In genomic region chr7:128869138-128869943, GRCh38 we compare ENCODE assay signal across 8 cellular contexts. TPM values are rescaled to one million over a fixed set of nuclear protein-coding genes. Genes with fewer than 3 reads are reported as not detected.
DNase-seq lines count a peak whose midpoint lies in the region; ATAC-seq lines count a peak whose summit lies in the region.

No MANE protein-coding gene starts in this region.

- H3K27ac Mint-ChIP-seq in activated CD8-positive, alpha-beta memory T cell treated with anti-CD3 and anti-CD28 coated beads, Interleukin-2, amount 10 ng/mL, durations not matched to agents 7 days and 5 days, result no peak overlapping the region
- no peak overlapping the region for H3K27ac Mint-ChIP-seq in naive B cell

- H3K36me3 Mint-ChIP-seq in activated CD8-positive, alpha-beta memory T cell treated with anti-CD3 and anti-CD28 coated beads, Interleukin-2, amount 10 ng/mL, durations not matched to agents 7 days and 5 days, result peaks cover 3% of the 10 kb centered on the region
- peaks cover 0 to 20% of the 10 kb centered on the region in 2 donors for H3K36me3 Mint-ChIP-seq in naive B cell

- CTCF ChIA-PET in activated CD8-positive, alpha-beta memory T cell treated with anti-CD3 and anti-CD28 coated beads, Interleukin-2, amount 10 ng/mL, durations not matched to agents 7 days and 5 days (lab: Charles Lee), result interaction anchor here (1.0 to 7.0 kb wide), 3 partner anchors 9 to 28 kb away, joined by 3 to 65 read pairs (median 3); no protein-coding TSS in a partner anchor

- peaks cover 5% of the 10 kb centered on the region for H3K4me1 Mint-ChIP-seq in activated CD8-positive, alpha-beta memory T cell treated with anti-CD3 and anti-CD28 coated beads, Interleukin-2, amount 10 ng/mL, durations not matched to agents 7 days and 5 days
- H3K4me1 Mint-ChIP-seq in naive B cell, result peaks cover 28 to 53% (median 37%) of the 10 kb centered on the region in 3 donors

- 1% methylated on average over 72 to 86 of the region's 86 CpGs for WGBS in esophagus, 2 donors
- WGBS in thymus, result 1% methylated on average over 86 of the region's 86 CpGs

- H3K9me3 ChIP-seq in esophagus (ENCODE audit: control insufficient read depth in 2 of 2, insufficient read depth in 1 of 2, low read depth in 1 of 2, low read length in 1 of 2) (no peaks in the 10 kb centered on the region), thymus (ENCODE audit: control insufficient read depth) (peaks cover 3% of the 10 kb centered on the region)

- H3K27me3 Mint-ChIP-seq in activated CD8-positive, alpha-beta memory T cell treated with anti-CD3 and anti-CD28 coated beads, Interleukin-2, amount 10 ng/mL, durations not matched to agents 7 days and 5 days, result peaks cover 25% of the 10 kb centered on the region
- peaks cover 8 to 23% (median 14%) of the 10 kb centered on the region in 3 donors for H3K27me3 Mint-ChIP-seq in naive B cell

- DNase-seq in DMS79 treated with DMSO at 0.1 percent for 48 hours (lab: John Stamatoyannopoulos, UW) (peak; percentile 56), NCI-H146 (lab: John Stamatoyannopoulos, UW) (peak; percentile 87), naive B cell (peak; percentile 42), NCI-H1048 (lab: John Stamatoyannopoulos, UW) (no peak)
- peak; percentile 57 for DNase-seq in activated CD8-positive, alpha-beta memory T cell treated with anti-CD3 and anti-CD28 coated beads, Interleukin-2, amount 10 ng/mL, durations not matched to agents 7 days and 5 days

- H3K4me3 Mint-ChIP-seq in activated CD8-positive, alpha-beta memory T cell treated with anti-CD3 and anti-CD28 coated beads, Interleukin-2, amount 10 ng/mL, durations not matched to agents 7 days and 5 days, result peak overlapping the region; percentile 43
- peak overlapping the region in 7 of 8 donors; percentile 9 to 86 (median 68) for H3K4me3 Mint-ChIP-seq in naive B cell

- H3K27ac ChIP-seq in esophagus (ENCODE audit: low read depth in 2 of 2, low read length in 1 of 2) (peak overlapping the region; percentile 40 to 72), thymus (ENCODE audit: low read depth) (no peak overlapping the region)

- H3K36me3 ChIP-seq in esophagus (ENCODE audit: control insufficient read depth in 2 of 2, insufficient read depth in 2 of 2, low read length in 1 of 2), result peaks cover 0 to 18% of the 10 kb centered on the region in 2 donors
- H3K36me3 ChIP-seq in thymus (ENCODE audit: control insufficient read depth, insufficient read depth), result peaks cover 18% of the 10 kb centered on the region

- H3K27me3 ChIP-seq in esophagus (ENCODE audit: control insufficient read depth in 1 of 2, insufficient read depth in 2 of 2, low read length in 2 of 2) (no peaks in the 10 kb centered on the region), thymus (ENCODE audit: control insufficient read depth, insufficient read depth) (peaks cover 10% of the 10 kb centered on the region)

- H3K4me1 ChIP-seq in esophagus (ENCODE audit: control insufficient read depth in 2 of 2, insufficient read depth in 2 of 2, low read length in 1 of 2), result peaks cover 13 to 25% of the 10 kb centered on the region in 2 donors
- peaks cover 13% of the 10 kb centered on the region for H3K4me1 ChIP-seq in thymus (ENCODE audit: control insufficient read depth, insufficient read depth, low read length)

- H3K4me3 ChIP-seq in esophagus (ENCODE audit: low read depth in 1 of 2, low read length in 2 of 2) (peak overlapping the region; percentile 47 to 52), thymus (ENCODE audit: low read length) (peak overlapping the region; percentile 51)

- H3K9me3 Mint-ChIP-seq in activated CD8-positive, alpha-beta memory T cell treated with anti-CD3 and anti-CD28 coated beads, Interleukin-2, amount 10 ng/mL, durations not matched to agents 7 days and 5 days (ENCODE audit: low read depth), result no peaks in the 10 kb centered on the region
- H3K9me3 Mint-ChIP-seq in naive B cell, result no peaks in the 10 kb centered on the region

- peak; percentile 81 for ATAC-seq in GM21529 (IDR thresholded peaks at IDR 0.05; ENCODE audit: unreplicated experiment)
- ATAC-seq in activated CD8-positive, alpha-beta memory T cell treated with anti-CD3 and anti-CD28 coated beads, Interleukin-2, amount 10 ng/mL, durations not matched to agents 7 days and 5 days, result peak; percentile 91
- peak; percentile 76 to 81 for ATAC-seq in naive B cell (ENCODE audit: low read depth in 2 of 2)

RNA-seq across cellular contexts. Expression of gene ATP6V1F, which starts 6.7 kb away (rescaled TPM):
- 100 to 1,000 TPM; 127 to 158 TPM for total RNA-seq in activated CD8-positive, alpha-beta memory T cell treated with anti-CD3 and anti-CD28 coated beads, Interleukin-2, amount 10 ng/mL, durations not matched to agents 7 days and 5 days
- 100 to 1,000 TPM; 260 to 273 TPM for polyA plus RNA-seq in esophagus
- polyA plus RNA-seq in naive B cell (ENCODE audit: low read depth in 6 of 6), result 100 to 1,000 TPM; 341 to 599 (median 381) TPM
- 192 TPM for polyA plus RNA-seq in thymus

RNA-seq across cellular contexts. Expression of gene FLNC, which starts 39.1 kb away (rescaled TPM):
- total RNA-seq in activated CD8-positive, alpha-beta memory T cell treated with anti-CD3 and anti-CD28 coated beads, Interleukin-2, amount 10 ng/mL, durations not matched to agents 7 days and 5 days, result not detected
- 1 to 10 TPM; 3.1 to 7.7 TPM for polyA plus RNA-seq in esophagus
- polyA plus RNA-seq in naive B cell (ENCODE audit: low read depth in 6 of 6), result not detected
- 0.96 TPM for polyA plus RNA-seq in thymus

RNA-seq across cellular contexts. Expression of gene KCP, which starts 41.2 kb away (rescaled TPM):
- total RNA-seq in activated CD8-positive, alpha-beta memory T cell treated with anti-CD3 and anti-CD28 coated beads, Interleukin-2, amount 10 ng/mL, durations not matched to agents 7 days and 5 days, result under 1 TPM; 0.20 to 0.52 TPM
- polyA plus RNA-seq in esophagus (1 to 10 TPM; 1.4 to 5.5 TPM), naive B cell (ENCODE audit: low read depth in 6 of 6) (under 1 TPM in 4 of 6 donors, not detected in 2; 0.29 to 0.78 (median 0.37) TPM), thymus (0.34 TPM)
